In the genomic region with DNA sequence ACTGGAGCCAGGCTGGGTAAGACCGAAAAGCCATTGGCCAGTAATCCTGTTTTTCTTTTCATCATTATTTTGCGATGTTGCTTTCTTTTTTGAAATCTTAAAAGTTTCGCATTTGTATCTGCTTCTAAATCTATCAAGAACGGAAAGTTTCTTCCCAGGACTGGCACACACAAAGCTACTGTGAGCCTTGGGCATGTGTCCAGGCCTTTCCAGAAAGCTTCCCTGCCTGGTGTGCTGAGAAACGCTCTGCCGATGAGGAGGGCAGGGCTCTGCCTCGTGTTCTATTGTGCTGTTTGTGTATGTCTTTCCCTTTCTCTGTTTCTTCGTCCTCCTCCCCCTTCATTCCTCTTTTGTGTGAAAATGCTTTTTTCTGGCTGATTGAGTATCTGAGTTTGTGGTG, we compare ENCODE assay signal across 10 cellular contexts.
DNase-seq lines count a peak whose midpoint lies in the region; ATAC-seq, FAIRE-seq and TF ChIP-seq lines count a peak whose summit lies in the region.
"Had no signal": no experiment of that assay in that cellular context is flagged by ENCODE, and none has a peak within 500 bp of the region (broad histone marks: within the 10 kb centered on the region; RNA-seq: fewer than 3 reads in every experiment).

No MANE protein-coding gene starts in this region.

- H3K36me3 ChIP-seq in ascending aorta = peaks cover 0 to 3% of the 10 kb centered on the region in 2 donors
- H3K36me3 ChIP-seq in left ventricle myocardium inferior = no peaks in the 10 kb centered on the region
- no peaks in the 10 kb centered on the region for H3K36me3 ChIP-seq in pancreas

- 12 to 15% methylated on average over 8 of the region's 8 CpGs for WGBS in pancreas, 2 donors

- H3K4me3 ChIP-seq in AG04450 (ENCODE audit: low read depth, low read length) = peak overlapping the region; percentile 38
- H3K4me3 ChIP-seq in ascending aorta = peak overlapping the region; percentile 22 to 55
- peak overlapping the region; percentile 39 for H3K4me3 ChIP-seq in left ventricle myocardium inferior
- no peak overlapping the region for H3K4me3 ChIP-seq in pancreas

- no peak for FAIRE-seq in pancreas (lab: Jason Lieb, UNC)

- CTCF ChIA-PET in AG04450 (lab: Charles Lee) = interaction anchor here (0.8 kb wide), 1 partner anchor 9 kb away, joined by 3 read pairs; no protein-coding TSS in a partner anchor

- peaks cover 22 to 35% of the 10 kb centered on the region in 2 donors for H3K4me1 ChIP-seq in ascending aorta
- H3K4me1 ChIP-seq in left ventricle myocardium inferior = peaks cover 98% of the 10 kb centered on the region
- peaks cover 0 to 11% (median 4%) of the 10 kb centered on the region in 3 donors for H3K4me1 ChIP-seq in pancreas

- intact Hi-C loops in ascending aorta (cut with DNase I) = loop anchor here (10.0 kb wide), 1 partner anchor 63 kb away; no protein-coding TSS in a partner anchor
- intact Hi-C loops in left ventricle myocardium inferior (cut with micrococcal nuclease) = no loop called here
- intact Hi-C loops in pancreas (cut with DNase I) = no loop called here

- no peak for TF ChIP-seq CTCF in AG04450 (IDR thresholded peaks at IDR 0.05; ENCODE audit: low read depth, low read length)
- no peak for TF ChIP-seq CTCF in ascending aorta (IDR thresholded peaks at IDR 0.05)
- TF ChIP-seq CTCF in left ventricle myocardium inferior (IDR thresholded peaks at IDR 0.05; ENCODE audit: borderline replicate concordance) = no peak
- no peak for TF ChIP-seq CTCF in pancreas (IDR thresholded peaks at IDR 0.05)

- H3K27ac ChIP-seq in AG04450 (ENCODE audit: low read depth, low read length) = no peak overlapping the region
- H3K27ac ChIP-seq in ascending aorta = peak overlapping the region; percentile 65 to 69
- peak overlapping the region; percentile 75 for H3K27ac ChIP-seq in left ventricle myocardium inferior (replicated peaks)
- H3K27ac ChIP-seq in pancreas = peak overlapping the region in 3 of 4 donors; percentile 0 to 65 (median 4)

- ATAC-seq in pancreas (peak in 3 of 4 donors; percentile 56 to 78 (median 66)), HG03354 (IDR thresholded peaks at IDR 0.05; ENCODE audit: poor library complexity, severe bottlenecking, unreplicated experiment) (no peak)

- POLR2A ChIA-PET in AG04450 (lab: Yijun Ruan, JAX) = no interaction called here

- H3K9me3 ChIP-seq in AG04450 (ENCODE audit: control insufficient read depth, insufficient read depth, low read length) (no peaks in the 10 kb centered on the region), ascending aorta (no peaks in the 10 kb centered on the region), left ventricle myocardium inferior (replicated peaks) (no peaks in the 10 kb centered on the region), pancreas (no peaks in the 10 kb centered on the region)

- H3K27me3 ChIP-seq in AG04450 (ENCODE audit: control insufficient read depth, insufficient read depth, low read length) (no peaks in the 10 kb centered on the region), ascending aorta (no peaks in the 10 kb centered on the region), left ventricle myocardium inferior (ENCODE audit: low read depth) (no peaks in the 10 kb centered on the region), pancreas (no peaks in the 10 kb centered on the region)

- DNase-seq in AG04450 (ENCODE audit: low read depth, low spot score) = no peak
- DNase-seq in ascending aorta (ENCODE audit: low spot score in 2 of 2) = peak in 1 of 2 donors; percentile 81
- peak; percentile 46 for DNase-seq in left ventricle myocardium inferior
- DNase-seq in pancreas = peak in 5 of 6 donors; percentile 19 to 60 (median 29)
- no peak for DNase-seq in NCI-H1417 treated with DMSO at 0.1 percent for 48 hours (lab: John Stamatoyannopoulos, UW)
- no peak for DNase-seq in NCI-H1092 (lab: John Stamatoyannopoulos, UW)
- DNase-seq in NCI-H774 (lab: John Stamatoyannopoulos, UW) = no peak
- DNase-seq: activated T-cell treated with anti-CD3 and anti-CD28 coated beads, Interleukin-2, amount 50 U/mL, for 1 hour; NCI-H1048 had no signal

Comparison
In these comparisons a context has a peak if more than half of its experiments do, and no peak if none do; other contexts are left out.
1. DNase-seq: peak in left ventricle myocardium inferior (single experiment) and pancreas (5 of 6); none in AG04450 (single experiment), NCI-H1417 treated with DMSO at 0.1 percent for 48 hours (single experiment), NCI-H1092 (single experiment) and NCI-H774 (single experiment).
2. H3K4me3 ChIP-seq: peak in AG04450 (single experiment), ascending aorta (2 of 2) and left ventricle myocardium inferior (single experiment); none in pancreas (0 of 4).